ENCODE assay signal across 13 cellular contexts in the genomic region with DNA sequence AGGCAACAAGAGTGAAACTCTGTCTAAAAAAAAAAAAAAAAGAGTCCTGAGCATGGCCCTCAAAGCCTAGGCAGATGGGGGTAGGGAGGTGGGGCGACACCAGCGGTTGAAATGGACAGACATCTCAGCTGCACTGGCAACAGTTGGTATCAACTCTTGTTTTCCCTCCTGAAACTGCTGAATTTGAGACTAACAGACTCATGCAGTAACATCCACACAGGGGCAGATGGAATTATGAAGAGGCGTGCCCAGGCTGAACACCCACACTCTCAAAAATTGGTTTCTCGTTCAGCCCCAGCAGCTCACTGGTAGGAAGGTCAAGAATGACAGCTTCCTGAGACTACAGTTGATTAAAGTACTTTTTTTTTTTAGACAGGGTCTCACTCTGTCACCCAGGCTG. TPM values are rescaled to one million over a fixed set of nuclear protein-coding genes. Genes with fewer than 3 reads are reported as not detected.
DNase-seq lines count a peak whose midpoint lies in the region; ATAC-seq and TF ChIP-seq lines count a peak whose summit lies in the region.
"Had no signal": no experiment of that assay in that cellular context is flagged by ENCODE, and none has a peak within 500 bp of the region (broad histone marks: within the 10 kb centered on the region; RNA-seq: fewer than 3 reads in every experiment).

No MANE protein-coding gene starts in this region.

- H2BK15ac ChIP-seq in IMR-90 (ENCODE audit: low read depth, low read length) = no peak overlapping the region

- CTCF ChIA-PET in IMR-90 (lab: Yijun Ruan, JAX) = no interaction called here

- intact Hi-C loops in IMR-90 (cut with micrococcal nuclease) (no loop called here), lower lobe of right lung (cut with DNase I) (no loop called here)

- H3K79me1 ChIP-seq in IMR-90 (ENCODE audit: low read depth in 1 of 2, low read length in 2 of 2) = peaks cover 0 to 13% of the 10 kb centered on the region in 2 experiments; a peak in 2 of 4 replicates

- TF ChIP-seq POLR2A in IMR-90 (IDR thresholded peaks at IDR 0.05; ENCODE audit: low read depth, low read length) = no peak

- H3K4ac ChIP-seq in IMR-90 (ENCODE audit: low read depth, low read length) = peak overlapping the region; percentile 27; the same call in 1 of the 2 replicates

- in situ Hi-C loops in IMR-90 (cut with MboI; ENCODE audit: low sequenced_read_pairs) = no loop called here

- H4K91ac ChIP-seq in IMR-90 (ENCODE audit: insufficient read depth, low read depth, low read length) = no peak overlapping the region

- H3K23ac ChIP-seq in IMR-90 (ENCODE audit: low read depth, low read length) = no peak overlapping the region

- 0 out of 2 replicates have a peak overlapping the region, but pooled peaks have one; percentile 18 for H2BK120ac ChIP-seq in IMR-90 (ENCODE audit: low read depth, low read length)

- H4K8ac ChIP-seq in IMR-90 (ENCODE audit: low read depth in 2 of 2, low read length in 2 of 2) = no peak overlapping the region

- peaks cover 24% of the 10 kb centered on the region for H3K9me1 ChIP-seq in IMR-90 (ENCODE audit: insufficient read depth, low read length)

- dilution Hi-C loops in IMR-90 (cut with HindIII; ENCODE audit: low sequenced_read_pairs, unreplicated experiment) = no loop called here

- H3K4me2 ChIP-seq in IMR-90 (ENCODE audit: low read depth, low read length) = no peak overlapping the region

- POLR2A ChIA-PET in IMR-90 (lab: Charles Lee; ENCODE audit: unreplicated experiment) = no interaction called here

- WGBS in IMR-90 (ENCODE audit: extremely low coverage in 2 of 2, insufficient read length in 1 of 2), 2 experiments = 100% methylated on average over 1 of the region's 4 CpGs; no CpG with 5 or more reads in 1 of the 2 experiments

- no peaks in the 10 kb centered on the region for H4K20me1 ChIP-seq in IMR-90 (ENCODE audit: insufficient read depth, low read length)

- no peak for TF ChIP-seq RAD21 in IMR-90 (IDR thresholded peaks at IDR 0.05; ENCODE audit: low read length)

- no peak overlapping the region for H3K27ac ChIP-seq in IMR-90 (ENCODE audit: insufficient read depth, low read length)
- H3K27ac ChIP-seq in lower lobe of right lung = peak overlapping the region; percentile 49
- H3K27ac ChIP-seq: heart right ventricle had no signal

- H3K36me3 ChIP-seq in IMR-90 (ENCODE audit: control insufficient read depth, insufficient read depth, low read length) (no peaks in the 10 kb centered on the region), lower lobe of right lung (no peaks in the 10 kb centered on the region)
- H3K36me3 ChIP-seq: heart right ventricle, tibial nerve had no signal

- peak; percentile 24 to 32 for DNase-seq in activated CD4-positive, alpha-beta T cell treated with anti-CD3 and anti-CD28 coated beads for 4 hours
- DNase-seq in activated CD4-positive, alpha-beta T cell treated with anti-CD3 and anti-CD28 coated beads for 1 hour = no peak
- no peak for DNase-seq in IMR-90
- DNase-seq in activated CD4-positive, alpha-beta T cell treated with anti-CD3 and anti-CD28 coated beads for 48 hours = peak; percentile 30
- DNase-seq in lower lobe of right lung = no peak
- no peak for DNase-seq in GM20000 (ENCODE audit: low spot score)
- DNase-seq: amygdala; CD8-positive, alpha-beta T cell; heart right ventricle; islet precursor cell had no signal

- no peak overlapping the region for H2AK9ac ChIP-seq in IMR-90 (replicated peaks; ENCODE audit: low read depth, low read length, poor library complexity)

- no peak overlapping the region for H3K14ac ChIP-seq in IMR-90 (replicated peaks; ENCODE audit: low read depth, low read length)

- H3K9ac ChIP-seq in IMR-90 (ENCODE audit: low read depth, low read length) = no peak overlapping the region

- H2AFZ ChIP-seq in IMR-90 (replicated peaks; ENCODE audit: low read length, poor library complexity) = no peak overlapping the region

- no peak overlapping the region for H3K4me3 ChIP-seq in IMR-90 (ENCODE audit: insufficient read depth, low read depth, low read length)
- no peak overlapping the region for H3K4me3 ChIP-seq in lower lobe of right lung
- H3K4me3 ChIP-seq: heart right ventricle, tibial nerve had no signal

- no peak overlapping the region for H3K56ac ChIP-seq in IMR-90 (ENCODE audit: extremely low read depth, insufficient read depth, low read length)

- H2BK5ac ChIP-seq in IMR-90 (ENCODE audit: low read depth, low read length, poor library complexity, severe bottlenecking) = no peak overlapping the region

- H3K27me3 ChIP-seq in IMR-90 (ENCODE audit: control insufficient read depth, insufficient read depth, low read length) (no peaks in the 10 kb centered on the region), lower lobe of right lung (ENCODE audit: low read depth) (no peaks in the 10 kb centered on the region)
- H3K27me3 ChIP-seq: tibial nerve had no signal

- H3K9me3 ChIP-seq in IMR-90 (ENCODE audit: control insufficient read depth, insufficient read depth, low read length) = no peaks in the 10 kb centered on the region
- H3K9me3 ChIP-seq in lower lobe of right lung = no peaks in the 10 kb centered on the region
- H3K9me3 ChIP-seq: heart right ventricle, tibial nerve had no signal

- no peak overlapping the region; the same call in 1 of the 2 replicates for H2AK5ac ChIP-seq in IMR-90 (ENCODE audit: low read depth, low read length)

- BruUV-seq in IMR-90 (replicated peaks; lab: Mats Ljungman, UMichigan) = no TSS peak

- TF ChIP-seq CTCF in IMR-90 (conservative IDR thresholded peaks at IDR 0.05; ENCODE audit: low read depth, low read length) = no peak
- TF ChIP-seq CTCF in lower lobe of right lung (IDR thresholded peaks at IDR 0.05) = no peak
- TF ChIP-seq CTCF in GM20000 (IDR thresholded peaks at IDR 0.05; ENCODE audit: extremely low read depth, missing control alignments) = no peak

- ATAC-seq in IMR-90 (ENCODE audit: low read depth) = no peak
- no peak for ATAC-seq in lower lobe of right lung
- ATAC-seq in GM21737 (IDR thresholded peaks at IDR 0.05; ENCODE audit: unreplicated experiment) = no peak
- ATAC-seq in GM19328 (IDR thresholded peaks at IDR 0.05; ENCODE audit: unreplicated experiment) = no peak
- ATAC-seq: CD8-positive, alpha-beta T cell; heart right ventricle had no signal

- H4K5ac ChIP-seq in IMR-90 (ENCODE audit: low read depth, low read length) = no peak overlapping the region; the same call in 1 of the 2 replicates

- H2BK20ac ChIP-seq in IMR-90 (ENCODE audit: low read depth, low read length) = no peak overlapping the region; the same call in 1 of the 2 replicates

- H3K18ac ChIP-seq in IMR-90 (ENCODE audit: low read depth, low read length) = no peak overlapping the region; the same call in 1 of the 2 replicates

- H3K4me1 ChIP-seq in IMR-90 (ENCODE audit: control insufficient read depth, insufficient read depth, low read length) (peaks cover 19% of the 10 kb centered on the region), lower lobe of right lung (peaks cover 32% of the 10 kb centered on the region)

TF ChIP-seq in IMR-90, 13 proteins besides CTCF, POLR2A, EP300 and RAD21 (continues in another document):
- TF ChIP-seq BHLHE40 (IDR thresholded peaks at IDR 0.05; ENCODE audit: low read depth, low read length) (no peak), RCOR1 (IDR thresholded peaks at IDR 0.05; ENCODE audit: insufficient replicate concordance, low read length) (no peak), ELK1 (IDR thresholded peaks at IDR 0.05; ENCODE audit: borderline replicate concordance, low read depth, low read length) (no peak), RFX5 (IDR thresholded peaks at IDR 0.05; ENCODE audit: low read depth, low read length) (no peak), MAZ (IDR thresholded peaks at IDR 0.05; ENCODE audit: borderline replicate concordance, low read depth, low read length) (no peak), CEBPB (IDR thresholded peaks at IDR 0.05; ENCODE audit: low read depth, low read length) (no peak), NFE2L2 (IDR thresholded peaks at IDR 0.05; ENCODE audit: low read depth, low read length) (no peak), CHD1 (IDR thresholded peaks at IDR 0.05; ENCODE audit: low read depth, low read length) (no peak), FOS (IDR thresholded peaks at IDR 0.05; ENCODE audit: low read depth, low read length) (no peak), SMC3 (IDR thresholded peaks at IDR 0.05; ENCODE audit: low read depth, low read length) (no peak)

RNA-seq across cellular contexts. Expression of gene PBX4, which starts 24.1 kb away (rescaled TPM):
- 0.90 and 1.4 TPM in 2 replicates for total RNA-seq in IMR-90 (2012; rRNA removed)
- polyA plus RNA-seq in IMR-90 (2012; rRNA removed) = 2.8 and 2.9 TPM in 2 replicates
- polyA plus RNA-seq in IMR-90 (2012; cell fraction: cytosol; rRNA removed) = 1.8 TPM in 2 replicates
- 16.5 and 21.4 TPM in 2 replicates for polyA plus RNA-seq in IMR-90 (2012; cell fraction: nucleus; rRNA removed; ENCODE audit: low replicate concordance)
- total RNA-seq in lower lobe of right lung = 3.7 TPM

RNA-seq across cellular contexts. Expression of gene LPAR2, which starts 33.6 kb away (rescaled TPM):
- under 0.01 and 0.28 TPM in 2 replicates for total RNA-seq in IMR-90 (2012; rRNA removed)
- polyA plus RNA-seq in IMR-90 (2012; rRNA removed) = 4.1 and 5.4 TPM in 2 replicates
- polyA plus RNA-seq in IMR-90 (2012; cell fraction: cytosol; rRNA removed) = 0.51 and 2.1 TPM in 2 replicates
- polyA plus RNA-seq in IMR-90 (2012; cell fraction: nucleus; rRNA removed; ENCODE audit: low replicate concordance) = 64.5 and 113 TPM in 2 replicates
- total RNA-seq in lower lobe of right lung = 40.3 TPM

RNA-seq across cellular contexts. Expression of gene GMIP, which starts 49.1 kb away (rescaled TPM):
- total RNA-seq in IMR-90 (2012; rRNA removed) (4.1 and 4.4 TPM in 2 replicates), lower lobe of right lung (54.4 TPM)
- polyA plus RNA-seq in IMR-90 (2012; rRNA removed) = 10.9 and 11.0 TPM in 2 replicates
- polyA plus RNA-seq in IMR-90 (2012; cell fraction: cytosol; rRNA removed) = 6.2 and 7.6 TPM in 2 replicates
- polyA plus RNA-seq in IMR-90 (2012; cell fraction: nucleus; rRNA removed; ENCODE audit: low replicate concordance) = 54.8 and 78.0 TPM in 2 replicates

RNA-seq across cellular contexts. Expression of gene CILP2, which starts 56.3 kb away (rescaled TPM):
- 0.18 and 0.28 TPM in 2 replicates for total RNA-seq in IMR-90 (2012; rRNA removed)
- 0.87 and 0.96 TPM in 2 replicates for polyA plus RNA-seq in IMR-90 (2012; rRNA removed)
- 0.65 and 1.2 TPM in 2 replicates for polyA plus RNA-seq in IMR-90 (2012; cell fraction: cytosol; rRNA removed)
- 0.96 and 2.9 TPM in 2 replicates for polyA plus RNA-seq in IMR-90 (2012; cell fraction: nucleus; rRNA removed; ENCODE audit: low replicate concordance)
- total RNA-seq in lower lobe of right lung = 0.12 TPM

Comparison
In these comparisons a context has a peak if more than half of its experiments do, and no peak if none do; other contexts are left out.
1. DNase-seq: peak in activated CD4-positive, alpha-beta T cell treated with anti-CD3 and anti-CD28 coated beads for 4 hours (2 of 2) and activated CD4-positive, alpha-beta T cell treated with anti-CD3 and anti-CD28 coated beads for 48 hours (single experiment); none in activated CD4-positive, alpha-beta T cell treated with anti-CD3 and anti-CD28 coated beads for 1 hour (single experiment), IMR-90 (single experiment), lower lobe of right lung (single experiment) and GM20000 (single experiment).
2. RNA of gene LPAR2, which starts 33.6 kb away (total RNA-seq): 40.3 TPM in lower lobe of right lung (single experiment); under 0.01 to 0.28 TPM in IMR-90; every median in the first group is over 10 times any median in the second.
3. RNA of gene GMIP, which starts 49.1 kb away (total RNA-seq): 54.4 TPM in lower lobe of right lung (single experiment); 4.1 to 4.4 TPM in IMR-90; every median in the first group is over 10 times any median in the second.